In genomic region chr2:189048189-189048588, GRCh38 we compare ENCODE assay signal across 34 cellular contexts.
"Had no signal": no experiment of that assay in that cellular context is flagged by ENCODE, and none has a peak within 500 bp of the region (broad histone marks: within the 10 kb centered on the region; RNA-seq: fewer than 3 reads in every experiment).

No MANE protein-coding gene starts in this region.

- DNase-seq: activated CD4-positive, alpha-beta memory T cell treated with anti-CD3 and anti-CD28 coated beads for 36 hours; activated CD4-positive, alpha-beta T cell treated with anti-CD3 and anti-CD28 coated beads for 36 hours; activated CD4-positive, alpha-beta T cell treated with anti-CD3 and anti-CD28 coated beads, Interleukin-2, amount 10 ng/mL, durations not matched to agents 24 days and 14 days; activated CD4-positive, CD25-positive, alpha-beta regulatory T cell; activated CD4-positive, CD25-positive, alpha-beta regulatory T cell treated with anti-CD3 and anti-CD28 coated beads, Interleukin-2, amount 50 U/mL, for 72 hours; activated CD8-positive, alpha-beta memory T cell treated with anti-CD3 and anti-CD28 coated beads, Interleukin-2, amount 10 ng/mL, durations not matched to agents 7 days and 5 days; activated CD8-positive, alpha-beta memory T cell treated with anti-CD3 and anti-CD28 coated beads, Interleukin-2, amount 50 U/mL, for 4 hours; activated CD8-positive, alpha-beta T cell treated with anti-CD3 and anti-CD28 coated beads, Interleukin-2, amount 10 ng/mL, durations not matched to agents 7 days and 5 days; activated gamma-delta T cell; activated naive CD4-positive, alpha-beta T cell; activated naive CD4-positive, alpha-beta T cell treated with anti-CD3 and anti-CD28 coated beads, Interleukin-2, amount 10 ng/mL, durations not matched to agents 7 days and 5 days; activated naive CD8-positive, alpha-beta T cell treated with anti-CD3 and anti-CD28 coated beads, Interleukin-2, amount 10 ng/mL, durations not matched to agents 7 days and 5 days; activated T-cell treated with anti-CD3 and anti-CD28 coated beads for 4 hours; activated T-cell treated with anti-CD3 and anti-CD28 coated beads, Interleukin-2, amount 50 U/mL, for 24 hours; activated T-cell treated with anti-CD3 and anti-CD28 coated beads, Interleukin-2, amount 50 U/mL, for 72 hours; brain microvascular endothelial cell; dorsolateral prefrontal cortex; effector memory CD4-positive, alpha-beta T cell; foreskin fibroblast; gastrocnemius medialis; glutamatergic neuron; heart left ventricle; T-helper 1 cell; T-helper 17 cell; T1000 had no signal

- H3K9me3 ChIP-seq: ascending aorta, gastrocnemius medialis, heart left ventricle had no signal

- H3K4me1 ChIP-seq: ascending aorta, gastrocnemius medialis, heart left ventricle had no signal

- H3K27me3 Mint-ChIP-seq: activated CD4-positive, alpha-beta memory T cell treated with anti-CD3 and anti-CD28 coated beads for 36 hours; activated CD4-positive, alpha-beta T cell treated with anti-CD3 and anti-CD28 coated beads for 36 hours; activated CD4-positive, alpha-beta T cell treated with anti-CD3 and anti-CD28 coated beads, Interleukin-2, amount 10 ng/mL, durations not matched to agents 24 days and 14 days; activated CD8-positive, alpha-beta memory T cell treated with anti-CD3 and anti-CD28 coated beads, Interleukin-2, amount 10 ng/mL, durations not matched to agents 7 days and 5 days; activated naive CD4-positive, alpha-beta T cell treated with anti-CD3 and anti-CD28 coated beads, Interleukin-2, amount 10 ng/mL, durations not matched to agents 7 days and 5 days; activated naive CD8-positive, alpha-beta T cell treated with anti-CD3 and anti-CD28 coated beads, Interleukin-2, amount 10 ng/mL, durations not matched to agents 7 days and 5 days; activated T-cell treated with anti-CD3 and anti-CD28 coated beads, Interleukin-2, amount 50 U/mL, for 24 hours; central memory CD8-positive, alpha-beta T cell; dendritic cell treated with granulocyte-macrophage colony-stimulating factor and Interleukin-4, amounts not matched to agents 40 ng/mL and 50 ng/mL, for 4 days; T-helper 17 cell had no signal

- H3K4me1 Mint-ChIP-seq: activated CD4-positive, alpha-beta T cell treated with anti-CD3 and anti-CD28 coated beads for 36 hours; activated CD4-positive, alpha-beta T cell treated with anti-CD3 and anti-CD28 coated beads, Interleukin-2, amount 10 ng/mL, durations not matched to agents 24 days and 14 days; activated CD8-positive, alpha-beta memory T cell treated with anti-CD3 and anti-CD28 coated beads, Interleukin-2, amount 10 ng/mL, durations not matched to agents 7 days and 5 days; activated naive CD4-positive, alpha-beta T cell treated with anti-CD3 and anti-CD28 coated beads, Interleukin-2, amount 10 ng/mL, durations not matched to agents 7 days and 5 days; activated naive CD8-positive, alpha-beta T cell treated with anti-CD3 and anti-CD28 coated beads, Interleukin-2, amount 10 ng/mL, durations not matched to agents 7 days and 5 days; central memory CD8-positive, alpha-beta T cell had no signal

- H3K36me3 Mint-ChIP-seq: activated CD4-positive, alpha-beta memory T cell treated with anti-CD3 and anti-CD28 coated beads for 36 hours; activated CD8-positive, alpha-beta memory T cell treated with anti-CD3 and anti-CD28 coated beads, Interleukin-2, amount 10 ng/mL, durations not matched to agents 7 days and 5 days; activated naive CD4-positive, alpha-beta T cell treated with anti-CD3 and anti-CD28 coated beads, Interleukin-2, amount 10 ng/mL, durations not matched to agents 7 days and 5 days; activated naive CD4-positive, alpha-beta T cell treated with anti-CD3 and anti-CD28 coated beads, Interleukin-2, amount 50 U/mL, for 72 hours; activated naive CD8-positive, alpha-beta T cell treated with anti-CD3 and anti-CD28 coated beads, Interleukin-2, amount 10 ng/mL, durations not matched to agents 7 days and 5 days had no signal

- H3K4me3 Mint-ChIP-seq: activated CD4-positive, alpha-beta memory T cell treated with anti-CD3 and anti-CD28 coated beads for 36 hours; activated CD4-positive, alpha-beta T cell treated with anti-CD3 and anti-CD28 coated beads for 36 hours; activated CD4-positive, alpha-beta T cell treated with anti-CD3 and anti-CD28 coated beads, Interleukin-2, amount 10 ng/mL, durations not matched to agents 24 days and 14 days; activated CD8-positive, alpha-beta memory T cell treated with anti-CD3 and anti-CD28 coated beads, Interleukin-2, amount 10 ng/mL, durations not matched to agents 7 days and 5 days; activated CD8-positive, alpha-beta T cell treated with anti-CD3 and anti-CD28 coated beads, Interleukin-2, amount 10 ng/mL, durations not matched to agents 7 days and 5 days; activated naive CD4-positive, alpha-beta T cell treated with anti-CD3 and anti-CD28 coated beads, Interleukin-2, amount 10 ng/mL, durations not matched to agents 7 days and 5 days; activated naive CD8-positive, alpha-beta T cell treated with anti-CD3 and anti-CD28 coated beads, Interleukin-2, amount 10 ng/mL, durations not matched to agents 7 days and 5 days; activated T-cell treated with anti-CD3 and anti-CD28 coated beads, Interleukin-2, amount 50 U/mL, for 24 hours; activated T-cell treated with anti-CD3 and anti-CD28 coated beads, Interleukin-2, amount 50 U/mL, for 72 hours; central memory CD8-positive, alpha-beta T cell; dendritic cell treated with granulocyte-macrophage colony-stimulating factor and Interleukin-4, amounts not matched to agents 40 ng/mL and 50 ng/mL, for 4 days; T-helper 17 cell; T-helper 2 cell treated with Interferon-gamma antibody and Interleukin-4, amounts not matched to agents 5 μg/mL and 100 μg/mL, for 36 hours had no signal

- H3K27ac ChIP-seq: ascending aorta, brain microvascular endothelial cell, coronary artery, dorsolateral prefrontal cortex, gastrocnemius medialis, heart left ventricle had no signal

- H3K9me3 Mint-ChIP-seq: activated CD4-positive, alpha-beta memory T cell treated with anti-CD3 and anti-CD28 coated beads for 36 hours; activated CD4-positive, alpha-beta T cell treated with anti-CD3 and anti-CD28 coated beads, Interleukin-2, amount 10 ng/mL, durations not matched to agents 24 days and 14 days; activated naive CD4-positive, alpha-beta T cell treated with anti-CD3 and anti-CD28 coated beads, Interleukin-2, amount 10 ng/mL, durations not matched to agents 7 days and 5 days; activated naive CD4-positive, alpha-beta T cell treated with anti-CD3 and anti-CD28 coated beads, Interleukin-2, amount 50 U/mL, for 72 hours; activated naive CD8-positive, alpha-beta T cell treated with anti-CD3 and anti-CD28 coated beads, Interleukin-2, amount 10 ng/mL, durations not matched to agents 7 days and 5 days; activated T-cell treated with anti-CD3 and anti-CD28 coated beads, Interleukin-2, amount 50 U/mL, for 24 hours; activated T-cell treated with anti-CD3 and anti-CD28 coated beads, Interleukin-2, amount 50 U/mL, for 72 hours; central memory CD8-positive, alpha-beta T cell; dendritic cell treated with granulocyte-macrophage colony-stimulating factor and Interleukin-4, amounts not matched to agents 40 ng/mL and 50 ng/mL, for 4 days; T-helper 2 cell treated with Interferon-gamma antibody and Interleukin-4, amounts not matched to agents 5 μg/mL and 100 μg/mL, for 36 hours had no signal

- FAIRE-seq: bronchial epithelial cell, endothelial cell of umbilical vein had no signal

- ATAC-seq: activated CD4-positive, alpha-beta T cell treated with anti-CD3 and anti-CD28 coated beads for 36 hours; activated CD8-positive, alpha-beta memory T cell treated with anti-CD3 and anti-CD28 coated beads, Interleukin-2, amount 10 ng/mL, durations not matched to agents 7 days and 5 days; activated CD8-positive, alpha-beta T cell treated with anti-CD3 and anti-CD28 coated beads, Interleukin-2, amount 10 ng/mL, durations not matched to agents 7 days and 5 days; activated naive CD4-positive, alpha-beta T cell treated with anti-CD3 and anti-CD28 coated beads, Interleukin-2, amount 50 U/mL, for 72 hours; activated T-cell treated with anti-CD3 and anti-CD28 coated beads, Interleukin-2, amount 50 U/mL, for 72 hours; esophagus mucosa; gastrocnemius medialis; heart left ventricle; T-helper 17 cell had no signal

- H3K27ac Mint-ChIP-seq: activated CD4-positive, alpha-beta memory T cell treated with anti-CD3 and anti-CD28 coated beads for 36 hours; activated CD4-positive, alpha-beta T cell treated with anti-CD3 and anti-CD28 coated beads for 36 hours; activated CD4-positive, alpha-beta T cell treated with anti-CD3 and anti-CD28 coated beads, Interleukin-2, amount 10 ng/mL, durations not matched to agents 24 days and 14 days; activated CD8-positive, alpha-beta memory T cell treated with anti-CD3 and anti-CD28 coated beads, Interleukin-2, amount 10 ng/mL, durations not matched to agents 7 days and 5 days; activated CD8-positive, alpha-beta T cell treated with anti-CD3 and anti-CD28 coated beads, Interleukin-2, amount 10 ng/mL, durations not matched to agents 7 days and 5 days; activated naive CD4-positive, alpha-beta T cell treated with anti-CD3 and anti-CD28 coated beads, Interleukin-2, amount 10 ng/mL, durations not matched to agents 7 days and 5 days; activated naive CD4-positive, alpha-beta T cell treated with anti-CD3 and anti-CD28 coated beads, Interleukin-2, amount 50 U/mL, for 72 hours; activated naive CD8-positive, alpha-beta T cell treated with anti-CD3 and anti-CD28 coated beads, Interleukin-2, amount 10 ng/mL, durations not matched to agents 7 days and 5 days; activated T-cell treated with anti-CD3 and anti-CD28 coated beads, Interleukin-2, amount 50 U/mL, for 24 hours; activated T-cell treated with anti-CD3 and anti-CD28 coated beads, Interleukin-2, amount 50 U/mL, for 72 hours; dendritic cell treated with granulocyte-macrophage colony-stimulating factor and Interleukin-4, amounts not matched to agents 40 ng/mL and 50 ng/mL, for 4 days; T-helper 17 cell; T-helper 2 cell treated with Interferon-gamma antibody and Interleukin-4, amounts not matched to agents 5 μg/mL and 100 μg/mL, for 36 hours had no signal

- H3K4me3 ChIP-seq: ascending aorta, coronary artery, dorsolateral prefrontal cortex, gastrocnemius medialis, heart left ventricle had no signal

- H3K27me3 ChIP-seq: ascending aorta, brain microvascular endothelial cell, dorsolateral prefrontal cortex, gastrocnemius medialis, heart left ventricle had no signal
